ENCODE assay signal across 8 cellular contexts in genomic region chr9:127770905-127771569, GRCh38. TPM values are rescaled to one million over a fixed set of nuclear protein-coding genes. Genes with fewer than 3 reads are reported as not detected.
A peak's percentile ranks its signal among the peaks of the same experiment; 100 is the strongest.
DNase-seq lines count a peak whose midpoint lies in the region; ATAC-seq and TF ChIP-seq lines count a peak whose summit lies in the region.

No MANE protein-coding gene starts in this region.

- peak overlapping the region; percentile 84 for H3K4me3 Mint-ChIP-seq in WTC11

- H3K4me1 Mint-ChIP-seq in WTC11 = peaks cover 32% of the 10 kb centered on the region

- DNase-seq in AG04449 (ENCODE audit: low read depth, low spot score) = peak; percentile 50
- DNase-seq in NCI-H2196 (lab: John Stamatoyannopoulos, UW; ENCODE audit: unreplicated experiment) = peak; percentile 95
- peak; percentile 100 for DNase-seq in WTC11 (ENCODE audit: low spot score)
- DNase-seq in central memory CD4-positive, alpha-beta T cell = peak; percentile 94
- peak; percentile 74 for DNase-seq in inferior parietal cortex (ENCODE audit: extremely low spot score)
- DNase-seq in smooth muscle cell of the brain vasculature (ENCODE audit: low read depth, low spot score) = peak; percentile 93

- CTCF ChIA-PET in AG04449 (lab: Yijun Ruan, JAX) (interaction anchor here (0.9 to 10.4 kb wide), 8 partner anchors 9 to 149 kb away, joined by 3 to 93 read pairs (median 6); partner anchors contain the start of genes CDK9 and TOR2A), WTC11 (lab: Charles Lee) (interaction anchor here (0.5 to 3.3 kb wide), 35 partner anchors 8 to 402 kb away, joined by 3 to 54 read pairs (median 4); partner anchors contain the start of genes CDK9, FPGS, ST6GALNAC4 and TOR2A)

- peaks cover 11% of the 10 kb centered on the region for H3K27me3 Mint-ChIP-seq in WTC11 (ENCODE audit: low read depth)

- H3K9me3 Mint-ChIP-seq in WTC11 = no peaks in the 10 kb centered on the region

- ATAC-seq in GM18873 (IDR thresholded peaks at IDR 0.05; ENCODE audit: low FRiP score, unreplicated experiment) = peak; percentile 78
- ATAC-seq in HG03135 (IDR thresholded peaks at IDR 0.05; ENCODE audit: unreplicated experiment) = peak; percentile 81
- peak; percentile 97 for ATAC-seq in WTC11

- no peaks in the 10 kb centered on the region for H3K36me3 Mint-ChIP-seq in WTC11

- peak overlapping the region; percentile 59 for H3K4me3 ChIP-seq in AG04449 (ENCODE audit: low read depth, low read length)

- POLR2A ChIA-PET in AG04449 (lab: Yijun Ruan, JAX) (interaction anchor here (1.0 kb wide), 2 partner anchors 15 to 32 kb away, joined by 3 to 4 read pairs; partner anchors contain the start of genes CDK9 and FPGS), WTC11 (lab: Charles Lee) (interaction anchor here (0.6 to 2.1 kb wide), 10 partner anchors 10 to 146 kb away, joined by 3 to 12 read pairs (median 4); partner anchors contain the start of genes CDK9, ST6GALNAC4 and TOR2A)

- TF ChIP-seq CTCF in AG04449 (IDR thresholded peaks at IDR 0.05; ENCODE audit: insufficient read depth, low read length, missing control alignments) (no peak), WTC11 (IDR thresholded peaks at IDR 0.05) (no peak)

- H3K27ac Mint-ChIP-seq in WTC11 = no peak overlapping the region

TF ChIP-seq in WTC11, 78 proteins besides CTCF, POLR2A, EP300 and RAD21:
- no peak for TF ChIP-seq ZNF425 (CRISPR knock-in tag; conservative IDR thresholded peaks at IDR 0.05)
- peak; percentile 96 for TF ChIP-seq SP1 (CRISPR knock-in tag; conservative IDR thresholded peaks at IDR 0.05)
- no peak for TF ChIP-seq USF2 (CRISPR knock-in tag; IDR thresholded peaks at IDR 0.05)
- peak; percentile 60; the same call in 1 of the 2 replicates for TF ChIP-seq MAX (CRISPR knock-in tag; IDR thresholded peaks at IDR 0.05)
- TF ChIP-seq FOXK1 (CRISPR knock-in tag; IDR thresholded peaks at IDR 0.05) = peak; percentile 22; the same call in 1 of the 2 replicates

RNA-seq across cellular contexts. Expression of gene SH2D3C, which starts 7.4 kb away (rescaled TPM):
- 3.3 to 5.4 TPM (median 3.4 TPM) in 3 replicates for total RNA-seq in WTC11 (2021)

RNA-seq across cellular contexts. Expression of gene CDK9, which starts 14.8 kb away (rescaled TPM):
- total RNA-seq in WTC11 (2021) = 106 to 111 TPM (median 107 TPM) in 3 replicates

RNA-seq across cellular contexts. Expression of gene FPGS, which starts 31.6 kb away (rescaled TPM):
- total RNA-seq in WTC11 (2021) = 67.7 to 81.7 TPM (median 69.3 TPM) in 3 replicates

RNA-seq across cellular contexts. Expression of gene TOR2A, which starts 35.9 kb away (rescaled TPM):
- 14.4 to 19.4 TPM (median 16.6 TPM) in 3 replicates for total RNA-seq in WTC11 (2021)

RNA-seq across cellular contexts. Expression of gene TTC16, which starts 55.2 kb away (rescaled TPM):
- not detected in 3 replicates for total RNA-seq in WTC11 (2021)

Comparison
In these comparisons a context has a peak if more than half of its experiments do, and no peak if none do; other contexts are left out.
1. Peak in every context shown above with its lines: DNase-seq, ATAC-seq and H3K4me3 ChIP-seq.
2. DNase-seq: peak in every context shown above with its lines; median percentile 100 in WTC11; 95 in NCI-H2196; 94 in central memory CD4-positive, alpha-beta T cell; 93 in smooth muscle cell of the brain vasculature; 74 in inferior parietal cortex; 50 in AG04449.